Comparison of ENCODE assay signal across 17 cellular contexts in genomic region chr3:39415983-39416382, GRCh38. TPM values are rescaled to one million over a fixed set of nuclear protein-coding genes. Genes with fewer than 3 reads are reported as not detected.
A peak's percentile ranks its signal among the peaks of the same experiment; 100 is the strongest.
DNase-seq lines count a peak whose midpoint lies in the region; ATAC-seq and TF ChIP-seq lines count a peak whose summit lies in the region.
"Had no signal": no experiment of that assay in that cellular context is flagged by ENCODE, and none has a peak within 500 bp of the region (broad histone marks: within the 10 kb centered on the region; RNA-seq: fewer than 3 reads in every experiment).

No MANE protein-coding gene starts in this region.

- no peak overlapping the region for H3K27ac ChIP-seq in RWPE2 (ENCODE audit: poor library complexity, severe bottlenecking)
- no peak overlapping the region for H3K27ac ChIP-seq in foreskin keratinocyte
- H3K27ac ChIP-seq: gastrocnemius medialis, WERI-Rb-1 had no signal

- no peak for DNase-seq in activated naive CD4-positive, alpha-beta T cell treated with anti-CD3 and anti-CD28 coated beads, Interleukin-2, amount 50 U/mL, for 72 hours (ENCODE audit: low spot score in 2 of 2)
- DNase-seq in activated naive CD4-positive, alpha-beta T cell (lab: John Stamatoyannopoulos, UW) = no peak
- DNase-seq in RWPE2 (ENCODE audit: low spot score) (no peak), foreskin keratinocyte (no peak), type B pancreatic cell (ENCODE audit: extremely low spot score, unreplicated experiment) (no peak), NCI-H226 (no peak), Kasumi-1 (lab: John Stamatoyannopoulos, UW) (no peak)
- DNase-seq: AML-193, EL, gastrocnemius medialis, MV-4-11, WERI-Rb-1 had no signal

- H3K36me3 ChIP-seq in RWPE2 (ENCODE audit: low read depth) = peaks cover 31% of the 10 kb centered on the region

- TF ChIP-seq CTCF in RWPE2 (IDR thresholded peaks at IDR 0.05; ENCODE audit: poor library complexity, severe bottlenecking) = no peak
- TF ChIP-seq CTCF in foreskin keratinocyte (conservative IDR thresholded peaks at IDR 0.05) = no peak
- no peak for TF ChIP-seq CTCF in type B pancreatic cell (conservative IDR thresholded peaks at IDR 0.05)

- H3K9me3 ChIP-seq in RWPE2 (ENCODE audit: severe bottlenecking) = no peaks in the 10 kb centered on the region
- H3K9me3 ChIP-seq: gastrocnemius medialis had no signal

- H3K27me3 ChIP-seq in RWPE2 (ENCODE audit: insufficient read depth, poor library complexity, severe bottlenecking) (no peaks in the 10 kb centered on the region), foreskin keratinocyte (no peaks in the 10 kb centered on the region)
- H3K27me3 ChIP-seq: gastrocnemius medialis had no signal

- H3K4me1 ChIP-seq in RWPE2 (ENCODE audit: insufficient read depth, poor library complexity, severe bottlenecking) (no peaks in the 10 kb centered on the region), foreskin keratinocyte (no peaks in the 10 kb centered on the region)

- peaks cover 10% of the 10 kb centered on the region for H3K4me1 Mint-ChIP-seq in type B pancreatic cell (ENCODE audit: unreplicated experiment)
- H3K4me1 Mint-ChIP-seq: mesothelial cell of epicardium had no signal

- H3K36me3 Mint-ChIP-seq in activated naive CD4-positive, alpha-beta T cell treated with anti-CD3 and anti-CD28 coated beads, Interleukin-2, amount 50 U/mL, for 72 hours = peaks cover 19 to 27% of the 10 kb centered on the region in 2 donors
- peaks cover 26% of the 10 kb centered on the region for H3K36me3 Mint-ChIP-seq in type B pancreatic cell

- H3K4me3 ChIP-seq in RWPE2 (ENCODE audit: severe bottlenecking) = no peak overlapping the region
- H3K4me3 ChIP-seq: gastrocnemius medialis had no signal

- H3K9me3 Mint-ChIP-seq in activated naive CD4-positive, alpha-beta T cell treated with anti-CD3 and anti-CD28 coated beads, Interleukin-2, amount 50 U/mL, for 72 hours = no peaks in the 10 kb centered on the region
- no peaks in the 10 kb centered on the region for H3K9me3 Mint-ChIP-seq in type B pancreatic cell
- H3K9me3 Mint-ChIP-seq: mesothelial cell of epicardium had no signal

- H3K27me3 Mint-ChIP-seq in type B pancreatic cell = peaks cover 5% of the 10 kb centered on the region
- H3K27me3 Mint-ChIP-seq: progenitor cell of endocrine pancreas had no signal

- peak; percentile 28 to 36 for ATAC-seq in activated naive CD4-positive, alpha-beta T cell treated with anti-CD3 and anti-CD28 coated beads, Interleukin-2, amount 50 U/mL, for 72 hours
- ATAC-seq in RWPE2 (ENCODE audit: low read depth) = peak; percentile 22
- ATAC-seq in foreskin keratinocyte = peak; percentile 25
- ATAC-seq in GM19455 (IDR thresholded peaks at IDR 0.05; ENCODE audit: unreplicated experiment) = no peak
- ATAC-seq: gastrocnemius medialis had no signal

- no peak overlapping the region for H3K4me3 Mint-ChIP-seq in type B pancreatic cell
- H3K4me3 Mint-ChIP-seq: mesothelial cell of epicardium had no signal

- peak overlapping the region in 1 of 2 donors; percentile 78 for H3K27ac Mint-ChIP-seq in activated naive CD4-positive, alpha-beta T cell treated with anti-CD3 and anti-CD28 coated beads, Interleukin-2, amount 50 U/mL, for 72 hours
- peak overlapping the region; percentile 79 for H3K27ac Mint-ChIP-seq in type B pancreatic cell
- H3K27ac Mint-ChIP-seq: mesothelial cell of epicardium, progenitor cell of endocrine pancreas had no signal

RNA-seq across cellular contexts. Expression of gene RPSA, which starts 9.5 kb away (rescaled TPM):
- total RNA-seq in activated naive CD4-positive, alpha-beta T cell treated with anti-CD3 and anti-CD28 coated beads, Interleukin-2, amount 50 U/mL, for 72 hours = 1,000 to 10,000 TPM; 2,574 to 3,520 TPM
- total RNA-seq in foreskin keratinocyte (2,232 and 2,325 TPM in 2 replicates), type B pancreatic cell (ENCODE audit: low replicate concordance) (1,264 and 1,454 TPM in 2 replicates)
- polyA plus RNA-seq in foreskin keratinocyte = 3,429 and 3,722 TPM in 2 replicates

RNA-seq across cellular contexts. Expression of gene SLC25A38, which starts 32.8 kb away (rescaled TPM):
- total RNA-seq in activated naive CD4-positive, alpha-beta T cell treated with anti-CD3 and anti-CD28 coated beads, Interleukin-2, amount 50 U/mL, for 72 hours = 10 to 100 TPM; 21.2 to 25.3 TPM
- total RNA-seq in foreskin keratinocyte = 29.2 and 29.8 TPM in 2 replicates
- 28.0 and 30.7 TPM in 2 replicates for polyA plus RNA-seq in foreskin keratinocyte
- total RNA-seq in type B pancreatic cell (ENCODE audit: low replicate concordance) = 26.9 and 30.3 TPM in 2 replicates

RNA-seq across cellular contexts. Expression of gene MOBP, which starts 51.5 kb away (rescaled TPM):
- not detected for total RNA-seq in activated naive CD4-positive, alpha-beta T cell treated with anti-CD3 and anti-CD28 coated beads, Interleukin-2, amount 50 U/mL, for 72 hours
- not detected in 2 replicates for total RNA-seq in foreskin keratinocyte
- polyA plus RNA-seq in foreskin keratinocyte = not detected in 2 replicates
- total RNA-seq in type B pancreatic cell (ENCODE audit: low replicate concordance) = not detected in 2 replicates
- total RNA-seq: gastrocnemius medialis, HT1080, mesothelial cell of epicardium, NCI-H460, progenitor cell of endocrine pancreas had no signal
